12 cellular contexts compared by ENCODE assay signal in the genomic region with DNA sequence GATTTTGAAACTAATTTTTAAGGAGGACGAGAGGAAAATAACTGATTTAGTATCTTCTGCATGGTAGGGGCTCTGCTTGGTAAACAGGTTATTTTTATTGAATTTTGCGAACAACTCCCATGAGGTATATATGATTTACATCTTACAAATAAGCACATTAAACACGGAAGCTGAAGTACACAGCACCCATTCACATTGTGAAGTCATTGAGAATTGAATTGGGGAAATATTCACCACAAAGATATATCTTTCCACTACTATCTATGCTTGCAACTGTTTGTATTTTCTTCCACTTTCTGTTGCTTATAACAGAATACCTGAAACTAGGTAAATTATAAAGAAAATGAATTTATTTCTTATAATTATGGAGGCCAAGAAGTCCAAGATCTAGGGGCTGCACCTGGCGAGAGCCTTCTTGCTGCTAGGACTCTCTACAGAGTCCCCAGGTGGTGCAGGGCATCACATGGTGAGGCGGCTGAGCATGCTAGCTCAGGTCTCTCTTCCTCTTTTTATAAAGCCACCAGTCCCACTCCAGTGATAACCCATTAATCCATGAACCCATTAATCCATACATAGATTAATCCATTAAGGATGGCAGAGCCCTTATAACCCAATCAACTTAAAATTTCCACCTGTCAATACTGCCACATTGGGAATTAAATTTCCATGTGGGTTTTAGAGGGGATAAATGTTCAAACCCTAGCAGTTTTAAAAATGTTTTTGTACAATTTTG.
DNase-seq lines count a peak whose midpoint lies in the region; ATAC-seq, FAIRE-seq and TF ChIP-seq lines count a peak whose summit lies in the region.
"Had no signal": no experiment of that assay in that cellular context is flagged by ENCODE, and none has a peak within 500 bp of the region (broad histone marks: within the 10 kb centered on the region; RNA-seq: fewer than 3 reads in every experiment).

No MANE protein-coding gene starts in this region.

- DNase-seq in adrenal gland (no peak), ecto neural progenitor cell (ENCODE audit: low spot score) (no peak), DMS79 treated with DMSO at 0.1 percent for 48 hours (lab: John Stamatoyannopoulos, UW) (no peak), H54 (ENCODE audit: insufficient read length, low spot score) (no peak)
- no peak for DNase-seq in activated CD4-positive, alpha-beta memory T cell treated with anti-CD3 and anti-CD28 coated beads for 36 hours
- DNase-seq: stimulated activated naive CD8-positive, alpha-beta T cell treated with anti-CD3 and anti-CD28 coated beads, Interleukin-15, amount 100 ng/mL, for 72 hours had no signal

- intact Hi-C loops in adrenal gland (cut with DNase I): no loop called here
- intact Hi-C loops in activated CD4-positive, alpha-beta memory T cell treated with anti-CD3 and anti-CD28 coated beads for 36 hours (cut with micrococcal nuclease): no loop called here

- peaks cover 4 to 23% of the 10 kb centered on the region in 2 donors for H3K4me1 ChIP-seq in adrenal gland (replicated peaks in 1 of 2)

- WGBS in adrenal gland, 4 donors: 89 to 92% (median 90%) methylated on average over 5 of the region's 5 CpGs

- peak overlapping the region in 4 of 5 donors; percentile 11 to 35 (median 22) for H3K27ac ChIP-seq in adrenal gland
- H3K27ac ChIP-seq: C4-2B, RWPE1 had no signal

- FAIRE-seq in H54 (lab: Jason Lieb, UNC): no peak

- H3K27me3 ChIP-seq in adrenal gland: no peaks in the 10 kb centered on the region

- no peaks in the 10 kb centered on the region for H3K27me3 Mint-ChIP-seq in activated CD4-positive, alpha-beta memory T cell treated with anti-CD3 and anti-CD28 coated beads for 36 hours

- H3K9me3 ChIP-seq in adrenal gland (replicated peaks in 1 of 3): no peaks in the 10 kb centered on the region

- no peak for TF ChIP-seq CTCF in adrenal gland (IDR thresholded peaks at IDR 0.05)

- H3K4me3 Mint-ChIP-seq in activated CD4-positive, alpha-beta memory T cell treated with anti-CD3 and anti-CD28 coated beads for 36 hours: no peak overlapping the region
- H3K4me3 Mint-ChIP-seq: stimulated activated naive CD8-positive, alpha-beta T cell treated with anti-CD3 and anti-CD28 coated beads, Interleukin-15, amount 100 ng/mL, for 72 hours had no signal

- no peaks in the 10 kb centered on the region for H3K4me1 Mint-ChIP-seq in activated CD4-positive, alpha-beta memory T cell treated with anti-CD3 and anti-CD28 coated beads for 36 hours (ENCODE audit: low read depth)
- H3K4me1 Mint-ChIP-seq: stimulated activated naive CD8-positive, alpha-beta T cell treated with anti-CD3 and anti-CD28 coated beads, Interleukin-15, amount 100 ng/mL, for 72 hours had no signal

- peak; percentile 87 for ATAC-seq in GM18502 (IDR thresholded peaks at IDR 0.05; ENCODE audit: poor library complexity, unreplicated experiment)
- ATAC-seq in GM21423 (IDR thresholded peaks at IDR 0.05; ENCODE audit: unreplicated experiment): peak; percentile 90
- peak; percentile 86 for ATAC-seq in HG03108 (IDR thresholded peaks at IDR 0.05; ENCODE audit: unreplicated experiment)
- ATAC-seq: stimulated activated naive CD8-positive, alpha-beta T cell treated with anti-CD3 and anti-CD28 coated beads, Interleukin-15, amount 100 ng/mL, for 72 hours had no signal

- POLR2A ChIA-PET in activated CD4-positive, alpha-beta memory T cell treated with anti-CD3 and anti-CD28 coated beads for 36 hours (lab: Charles Lee): no interaction called here

- TF ChIP-seq POLR2A in adrenal gland (IDR thresholded peaks at IDR 0.05) (no peak), H54 (IDR thresholded peaks at IDR 0.05; ENCODE audit: low read depth, low read length) (no peak)

- CTCF ChIA-PET in activated CD4-positive, alpha-beta memory T cell treated with anti-CD3 and anti-CD28 coated beads for 36 hours (lab: Charles Lee): no interaction called here

- H3K36me3 ChIP-seq in adrenal gland (replicated peaks in 1 of 2): no peaks in the 10 kb centered on the region

- H3K36me3 Mint-ChIP-seq in activated CD4-positive, alpha-beta memory T cell treated with anti-CD3 and anti-CD28 coated beads for 36 hours: no peaks in the 10 kb centered on the region

- no peaks in the 10 kb centered on the region for H3K9me3 Mint-ChIP-seq in activated CD4-positive, alpha-beta memory T cell treated with anti-CD3 and anti-CD28 coated beads for 36 hours

- no peak overlapping the region for H3K4me3 ChIP-seq in adrenal gland
- H3K4me3 ChIP-seq: lung had no signal

- H3K27ac Mint-ChIP-seq in activated CD4-positive, alpha-beta memory T cell treated with anti-CD3 and anti-CD28 coated beads for 36 hours: no peak overlapping the region
- H3K27ac Mint-ChIP-seq: stimulated activated naive CD8-positive, alpha-beta T cell treated with anti-CD3 and anti-CD28 coated beads, Interleukin-15, amount 100 ng/mL, for 72 hours had no signal
